Comparison of ENCODE assay signal across 14 cellular contexts in the genomic region with DNA sequence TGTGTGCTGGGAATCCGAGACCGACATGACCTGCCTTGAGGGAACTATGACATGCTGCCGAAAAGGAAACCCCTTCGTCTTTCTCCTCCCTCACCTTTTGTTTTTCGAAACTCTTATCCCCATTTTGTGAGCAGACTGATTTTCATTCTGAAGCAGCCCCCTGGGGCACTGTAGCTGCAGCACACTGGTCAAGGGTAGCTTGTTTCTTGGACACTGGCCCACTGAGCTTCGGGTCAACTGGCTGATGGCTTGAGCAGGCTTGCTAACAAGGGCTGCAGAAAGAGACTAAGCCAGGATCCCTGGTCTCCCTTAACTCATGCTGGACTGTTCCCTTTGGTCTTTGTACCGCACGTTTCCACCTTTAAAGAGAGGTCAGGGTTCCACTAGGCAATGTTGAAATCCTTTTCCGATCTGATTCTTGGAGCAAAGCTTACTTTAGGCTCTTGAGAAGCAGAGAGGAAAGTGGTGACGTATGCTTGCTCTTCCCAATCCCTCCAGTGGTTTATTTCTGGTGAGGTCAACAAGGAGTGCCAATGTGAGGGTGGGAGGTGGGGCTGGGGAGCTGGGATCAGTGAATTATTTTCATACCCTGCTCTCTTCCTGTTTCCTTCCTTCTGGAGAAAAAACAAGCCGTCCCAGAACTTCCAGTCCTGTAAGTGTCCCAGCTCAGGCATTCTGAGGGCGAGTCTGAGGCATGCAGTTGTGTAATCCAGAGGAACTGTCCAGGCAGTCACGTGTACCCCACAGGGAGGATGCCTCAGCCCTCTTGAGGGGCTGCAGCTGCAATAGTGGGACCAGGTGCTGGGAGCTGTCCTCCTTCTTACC. TPM values are rescaled to one million over a fixed set of nuclear protein-coding genes. Genes with fewer than 3 reads are reported as not detected.
DNase-seq lines count a peak whose midpoint lies in the region; ATAC-seq and TF ChIP-seq lines count a peak whose summit lies in the region.
"Had no signal": no experiment of that assay in that cellular context is flagged by ENCODE, and none has a peak within 500 bp of the region (broad histone marks: within the 10 kb centered on the region; RNA-seq: fewer than 3 reads in every experiment).

No MANE protein-coding gene starts in this region.

- no peak overlapping the region for H3K4me3 ChIP-seq in parathyroid adenoma (ENCODE audit: low read depth, low read length)
- no peak overlapping the region for H3K4me3 ChIP-seq in aorta (ENCODE audit: low read length in 2 of 2)
- H3K4me3 ChIP-seq in smooth muscle cell: no peak overlapping the region

- H3K9ac ChIP-seq in parathyroid adenoma (no peak overlapping the region), smooth muscle cell (ENCODE audit: low read depth) (no peak overlapping the region)

- no peaks in the 10 kb centered on the region for H4K20me1 ChIP-seq in smooth muscle cell (ENCODE audit: low read depth)

- H3K27ac ChIP-seq in parathyroid adenoma: peak overlapping the region; percentile 77
- H3K27ac ChIP-seq in aorta (ENCODE audit: low read depth in 1 of 2, low read length in 2 of 2): no peak overlapping the region
- no peak overlapping the region for H3K27ac ChIP-seq in smooth muscle cell (ENCODE audit: low read depth)

- H3K9me3 ChIP-seq in parathyroid adenoma (ENCODE audit: control insufficient read depth, low read length) (no peaks in the 10 kb centered on the region), aorta (ENCODE audit: control insufficient read depth, low read length) (no peaks in the 10 kb centered on the region), smooth muscle cell (replicated peaks; ENCODE audit: low read depth) (no peaks in the 10 kb centered on the region)

- DNase-seq in Right ventricle myocardium inferior (ENCODE audit: missing footprints) (peak; percentile 80), cardiac septum (ENCODE audit: low spot score) (no peak), Right ventricle myocardium superior (peak; percentile 83), aorta (peak in 1 of 2 donors; percentile 63), smooth muscle cell (lab: John Stamatoyannopoulos, UW; ENCODE audit: unreplicated experiment) (no peak), NCI-H2107 (lab: John Stamatoyannopoulos, UW) (no peak)
- DNase-seq in activated CD8-positive, alpha-beta memory T cell treated with anti-CD3 and anti-CD28 coated beads, Interleukin-2, amount 50 U/mL, for 48 hours: no peak
- DNase-seq: activated B cell treated with CpG ODN at 0.5 μM for 24 hours; activated effector memory CD4-positive, alpha-beta T cell treated with Interleukin-2 at 50 U/mL for 16 hours; effector CD8-positive, alpha-beta T cell; occipital lobe had no signal

- H3K4me2 ChIP-seq in parathyroid adenoma (ENCODE audit: low read length) (no peak overlapping the region), smooth muscle cell (no peak overlapping the region)

- TF ChIP-seq CTCF in parathyroid adenoma (IDR thresholded peaks at IDR 0.05) (no peak), smooth muscle cell (IDR thresholded peaks at IDR 0.05; ENCODE audit: borderline replicate concordance, insufficient read depth, poor library complexity, severe bottlenecking) (no peak)

- peak; percentile 91 for ATAC-seq in Right ventricle myocardium inferior
- peak; percentile 90 for ATAC-seq in Right ventricle myocardium superior (ENCODE audit: poor library complexity)
- peak; percentile 87 for ATAC-seq in aorta (ENCODE audit: low FRiP score)

- H3F3A ChIP-seq in smooth muscle cell (ENCODE audit: low read depth): no peaks in the 10 kb centered on the region

- H3K79me2 ChIP-seq in parathyroid adenoma: no peaks in the 10 kb centered on the region
- H3K79me2 ChIP-seq in smooth muscle cell (ENCODE audit: low read depth): no peaks in the 10 kb centered on the region

- H3K36me3 ChIP-seq in parathyroid adenoma (ENCODE audit: control insufficient read depth, insufficient read depth, low read length): no peaks in the 10 kb centered on the region
- no peaks in the 10 kb centered on the region for H3K36me3 ChIP-seq in aorta (ENCODE audit: control insufficient read depth in 1 of 2, insufficient read depth in 2 of 2, low read length in 1 of 2)
- no peaks in the 10 kb centered on the region for H3K36me3 ChIP-seq in smooth muscle cell (ENCODE audit: low read depth)

- WGBS in aorta, 2 donors: 59 to 61% methylated on average over 13 of the region's 13 CpGs
- 71% methylated on average over 13 of the region's 13 CpGs for WGBS in smooth muscle cell (ENCODE audit: low lambda C conversion rate)

- H2AFZ ChIP-seq in parathyroid adenoma (no peak overlapping the region), smooth muscle cell (ENCODE audit: low read depth) (no peak overlapping the region)

- no peaks in the 10 kb centered on the region for H3K27me3 ChIP-seq in parathyroid adenoma (ENCODE audit: control insufficient read depth, insufficient read depth, low read length)
- H3K27me3 ChIP-seq in aorta (ENCODE audit: control insufficient read depth in 1 of 2, insufficient read depth in 2 of 2, low read length in 1 of 2): no peaks in the 10 kb centered on the region
- H3K27me3 ChIP-seq in smooth muscle cell (ENCODE audit: low read depth): no peaks in the 10 kb centered on the region

- intact Hi-C loops in Right ventricle myocardium inferior (cut with DNase I): loop anchor here (5.0 kb wide), 2 partner anchors 54 to 216 kb away; partner anchors contain the start of gene CYP4X1
- intact Hi-C loops in cardiac septum (cut with DNase I): no loop called here
- intact Hi-C loops in Right ventricle myocardium superior (cut with DNase I): no loop called here
- intact Hi-C loops in aorta (cut with DNase I): no loop called here

- H3K4me1 ChIP-seq in parathyroid adenoma: peaks cover 3% of the 10 kb centered on the region
- H3K4me1 ChIP-seq in aorta (ENCODE audit: control insufficient read depth in 1 of 2, insufficient read depth in 2 of 2, low read length in 2 of 2): no peaks in the 10 kb centered on the region
- H3K4me1 ChIP-seq in smooth muscle cell (ENCODE audit: low read depth): no peaks in the 10 kb centered on the region

RNA-seq across cellular contexts. Expression of gene CYP4B1, which starts 7.6 kb away (rescaled TPM):
- total RNA-seq in Right ventricle myocardium inferior: 19.6 TPM
- not detected for total RNA-seq in cardiac septum
- total RNA-seq in Right ventricle myocardium superior: 20.4 TPM
- total RNA-seq in aorta: 10 to 100 TPM in 1 of 2 donors, 1 to 10 TPM in 1; 3.4 to 13.6 TPM
- 1 to 10 TPM; 1.5 to 7.0 TPM for polyA plus RNA-seq in aorta
- not detected in 2 replicates for total RNA-seq in smooth muscle cell
- polyA plus RNA-seq in smooth muscle cell: 0.13 TPM in 1 of 2 replicates, not detected in the other
- total RNA-seq: A673, activated B cell treated with CpG ODN at 0.5 μM for 24 hours, Daoy, occipital lobe had no signal

Comparison
In these comparisons a context has a peak if more than half of its experiments do, and no peak if none do; other contexts are left out.
1. DNase-seq: peak in Right ventricle myocardium inferior (single experiment) and Right ventricle myocardium superior (single experiment); none in cardiac septum (single experiment), smooth muscle cell (single experiment), activated CD8-positive, alpha-beta memory T cell treated with anti-CD3 and anti-CD28 coated beads, Interleukin-2, amount 50 U/mL, for 48 hours (single experiment) and NCI-H2107 (single experiment).
2. Peak in every context shown above with its lines, with median percentiles within 50 percentile points of each other: ATAC-seq.